Comparison of ENCODE assay signal across 9 cellular contexts in genomic region chr22:20111045-20111688, GRCh38. TPM values are rescaled to one million over a fixed set of nuclear protein-coding genes. Genes with fewer than 3 reads are reported as not detected.
DNase-seq lines count a peak whose midpoint lies in the region; ATAC-seq and TF ChIP-seq lines count a peak whose summit lies in the region.
"Had no signal": no experiment of that assay in that cellular context is flagged by ENCODE, and none has a peak within 500 bp of the region (broad histone marks: within the 10 kb centered on the region; RNA-seq: fewer than 3 reads in every experiment).

No MANE protein-coding gene starts in this region.

- peaks cover 28% of the 10 kb centered on the region for H3K4me1 ChIP-seq in CD4-positive, CD25-positive, alpha-beta regulatory T cell (ENCODE audit: control insufficient read depth, insufficient read depth, low read length, poor library complexity, severe bottlenecking)

- TF ChIP-seq CTCF in epithelial cell of proximal tubule (conservative IDR thresholded peaks at IDR 0.05; ENCODE audit: low read depth, low read length), result peak; percentile 50
- peak; percentile 65 for TF ChIP-seq CTCF in retinal pigment epithelial cell (conservative IDR thresholded peaks at IDR 0.05; ENCODE audit: low read depth, low read length)

- H3K9me3 ChIP-seq in CD4-positive, CD25-positive, alpha-beta regulatory T cell (ENCODE audit: control insufficient read depth in 2 of 2, low read length in 2 of 2), result no peaks in the 10 kb centered on the region

- H3K36me3 ChIP-seq in CD4-positive, CD25-positive, alpha-beta regulatory T cell (ENCODE audit: control insufficient read depth, insufficient read depth, low read length), result peaks cover 45% of the 10 kb centered on the region

- peaks cover 0 to 24% (median 13%) of the 10 kb centered on the region in 4 donors for H3K4me1 Mint-ChIP-seq in CD4-positive, CD25-positive, alpha-beta regulatory T cell

- H3K4me3 ChIP-seq in CD4-positive, CD25-positive, alpha-beta regulatory T cell (ENCODE audit: low read depth, low read length), result no peak overlapping the region
- H3K4me3 ChIP-seq in epithelial cell of proximal tubule (ENCODE audit: low read depth, low read length), result no peak overlapping the region
- no peak overlapping the region for H3K4me3 ChIP-seq in retinal pigment epithelial cell (ENCODE audit: low read length)
- H3K4me3 ChIP-seq: skin epidermis had no signal

- no peaks in the 10 kb centered on the region for H3K27me3 Mint-ChIP-seq in CD4-positive, CD25-positive, alpha-beta regulatory T cell

- H3K36me3 Mint-ChIP-seq in CD4-positive, CD25-positive, alpha-beta regulatory T cell, result peaks cover 15% of the 10 kb centered on the region

- no peaks in the 10 kb centered on the region for H3K27me3 ChIP-seq in CD4-positive, CD25-positive, alpha-beta regulatory T cell (ENCODE audit: control insufficient read depth, insufficient read depth, low read length)

- H3K9me3 Mint-ChIP-seq in CD4-positive, CD25-positive, alpha-beta regulatory T cell, result no peaks in the 10 kb centered on the region

- peak; percentile 62 to 64 for ATAC-seq in CD4-positive, CD25-positive, alpha-beta regulatory T cell (ENCODE audit: low read depth in 2 of 2)
- ATAC-seq in GM18868 (IDR thresholded peaks at IDR 0.05; ENCODE audit: unreplicated experiment) (no peak), HG03521 (IDR thresholded peaks at IDR 0.05; ENCODE audit: unreplicated experiment) (no peak)

- peak overlapping the region; percentile 52 to 69 (median 65) for H3K27ac Mint-ChIP-seq in CD4-positive, CD25-positive, alpha-beta regulatory T cell

- peak overlapping the region; percentile 52 for H3K27ac ChIP-seq in CD4-positive, CD25-positive, alpha-beta regulatory T cell (ENCODE audit: insufficient read depth, low read length, poor library complexity, severe bottlenecking)

- peak; percentile 31 for TF ChIP-seq POLR2A in GM15510 (IDR thresholded peaks at IDR 0.05; ENCODE audit: borderline replicate concordance, extremely low read depth, insufficient read length)

- peak; percentile 24 to 71 (median 45) for DNase-seq in CD4-positive, CD25-positive, alpha-beta regulatory T cell
- peak; percentile 36 to 45 for DNase-seq in SHP77 (lab: John Stamatoyannopoulos, UW)
- no peak for DNase-seq in epithelial cell of proximal tubule (ENCODE audit: low read depth)
- peak; percentile 7 for DNase-seq in retinal pigment epithelial cell (ENCODE audit: low read depth)
- DNase-seq in NCI-H345 treated with DMSO at 0.1 percent for 48 hours (lab: John Stamatoyannopoulos, UW; ENCODE audit: unreplicated experiment), result no peak

- H3K4me3 Mint-ChIP-seq in CD4-positive, CD25-positive, alpha-beta regulatory T cell, result peak overlapping the region in 1 of 4 donors; percentile 67

RNA-seq across cellular contexts. Expression of gene RANBP1, which starts 4.7 kb away (rescaled TPM):
- total RNA-seq in CD4-positive, CD25-positive, alpha-beta regulatory T cell, result 67.2 TPM
- polyA plus RNA-seq in CD4-positive, CD25-positive, alpha-beta regulatory T cell, result 10 to 100 TPM; 80.7 to 93.9 (median 90.2) TPM
- total RNA-seq in epithelial cell of proximal tubule, result 1,034 and 1,401 TPM in 2 replicates

RNA-seq across cellular contexts. Expression of gene TRMT2A, which starts 5.9 kb away (rescaled TPM):
- 75.2 TPM for total RNA-seq in CD4-positive, CD25-positive, alpha-beta regulatory T cell
- polyA plus RNA-seq in CD4-positive, CD25-positive, alpha-beta regulatory T cell, result 10 to 100 TPM; 24.5 to 30.2 (median 28.1) TPM
- total RNA-seq in epithelial cell of proximal tubule, result 21.3 and 52.7 TPM in 2 replicates

RNA-seq across cellular contexts. Expression of gene ZDHHC8, which starts 20.4 kb away (rescaled TPM):
- total RNA-seq in CD4-positive, CD25-positive, alpha-beta regulatory T cell, result 76.7 TPM
- 1 to 10 TPM; 1.2 to 4.3 (median 1.6) TPM for polyA plus RNA-seq in CD4-positive, CD25-positive, alpha-beta regulatory T cell
- total RNA-seq in epithelial cell of proximal tubule, result 14.8 and 37.8 TPM in 2 replicates

RNA-seq across cellular contexts. Expression of gene DGCR8, which starts 31.1 kb away (rescaled TPM):
- total RNA-seq in CD4-positive, CD25-positive, alpha-beta regulatory T cell, result 41.1 TPM
- polyA plus RNA-seq in CD4-positive, CD25-positive, alpha-beta regulatory T cell, result 1 to 10 TPM; 2.7 to 6.6 (median 4.5) TPM
- total RNA-seq in epithelial cell of proximal tubule, result 26.3 and 26.5 TPM in 2 replicates

RNA-seq across cellular contexts. Expression of gene CCDC188, which starts 39.7 kb away (rescaled TPM):
- total RNA-seq in CD4-positive, CD25-positive, alpha-beta regulatory T cell, result 0.44 TPM
- not detected for polyA plus RNA-seq in CD4-positive, CD25-positive, alpha-beta regulatory T cell
- total RNA-seq in epithelial cell of proximal tubule, result 0.36 TPM in 1 of 2 replicates, not detected in the other

Comparison
In these comparisons a context has a peak if more than half of its experiments do, and no peak if none do; other contexts are left out.
1. ATAC-seq: peak in CD4-positive, CD25-positive, alpha-beta regulatory T cell (2 of 2); none in GM18868 (single experiment) and HG03521 (single experiment).
2. DNase-seq: peak in CD4-positive, CD25-positive, alpha-beta regulatory T cell (3 of 3), SHP77 (2 of 2) and retinal pigment epithelial cell (single experiment); none in epithelial cell of proximal tubule (single experiment) and NCI-H345 treated with DMSO at 0.1 percent for 48 hours (single experiment).
3. RNA of gene RANBP1, which starts 4.7 kb away (total RNA-seq): 1,034 to 1,401 TPM in epithelial cell of proximal tubule; 67.2 TPM in CD4-positive, CD25-positive, alpha-beta regulatory T cell (single experiment); every median in the first group is over 10 times any median in the second.